ENCODE assay signal across 17 cellular contexts in the genomic region with DNA sequence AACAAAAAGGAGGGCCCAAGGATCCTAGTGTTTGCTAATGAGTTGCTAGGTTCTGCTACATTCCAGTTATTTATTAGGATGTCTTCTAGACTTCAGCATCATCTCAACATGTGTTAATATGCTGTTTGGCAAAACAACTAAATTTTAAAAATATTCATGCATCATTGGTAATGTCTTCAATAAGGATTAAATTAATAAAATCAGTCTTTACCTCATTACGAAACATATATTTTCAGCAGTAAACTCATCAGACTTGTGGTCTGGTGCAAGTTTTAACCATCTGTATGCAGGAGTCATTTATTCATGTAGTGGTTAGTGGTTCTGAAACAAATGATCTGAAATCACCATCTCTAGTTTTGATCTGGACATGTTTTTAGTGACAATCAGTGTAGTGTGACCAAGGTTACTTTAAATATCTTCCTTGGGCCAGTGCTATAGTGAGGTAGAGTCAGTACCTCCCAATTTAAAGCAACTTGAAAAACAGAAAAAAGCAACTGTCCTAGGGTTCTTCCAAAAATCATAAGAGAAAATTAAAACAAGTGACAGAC.
DNase-seq lines count a peak whose midpoint lies in the region; ATAC-seq and TF ChIP-seq lines count a peak whose summit lies in the region.
"Had no signal": no experiment of that assay in that cellular context is flagged by ENCODE, and none has a peak within 500 bp of the region (broad histone marks: within the 10 kb centered on the region; RNA-seq: fewer than 3 reads in every experiment).

No MANE protein-coding gene starts in this region.

- no peak for TF ChIP-seq CTCF in HFFc6 (IDR thresholded peaks at IDR 0.05)

- H3K36me3 Mint-ChIP-seq in HFFc6 (ENCODE audit: low read depth) = no peaks in the 10 kb centered on the region
- H3K36me3 Mint-ChIP-seq: CD14-positive monocyte, immature natural killer cell had no signal

- H3K27me3 Mint-ChIP-seq in HFFc6 (ENCODE audit: insufficient read depth) = no peaks in the 10 kb centered on the region

- DNase-seq in HFFc6 (no peak), amniotic stem cell (lab: John Stamatoyannopoulos, UW) (no peak), NCI-H2029 (lab: John Stamatoyannopoulos, UW) (no peak)
- DNase-seq: EL; foreskin melanocyte; immature natural killer cell; mesenchymal stem cell; NCI-H2081 treated with DMSO at 0.1 percent for 48 hours; NK-92 treated with Interleukin-12 subunit alpha and Interleukin-12 subunit beta, amount 100 ng/mL, for 24 hours; nucleus accumbens; Right ventricle myocardium superior had no signal

- H3K4me3 Mint-ChIP-seq in HFFc6 = no peak overlapping the region
- H3K4me3 Mint-ChIP-seq: CD14-positive monocyte, immature natural killer cell had no signal

- H3K27ac Mint-ChIP-seq in HFFc6 = no peak overlapping the region
- H3K27ac Mint-ChIP-seq: CD14-positive monocyte, immature natural killer cell had no signal

- no peaks in the 10 kb centered on the region for H3K4me1 Mint-ChIP-seq in HFFc6 (ENCODE audit: low read depth)
- H3K4me1 Mint-ChIP-seq: CD14-positive monocyte, immature natural killer cell had no signal

- ATAC-seq in GM18868 (IDR thresholded peaks at IDR 0.05; ENCODE audit: unreplicated experiment) (peak; percentile 77), GM21515 (IDR thresholded peaks at IDR 0.05; ENCODE audit: unreplicated experiment) (peak; percentile 82), HG02981 (IDR thresholded peaks at IDR 0.05; ENCODE audit: unreplicated experiment) (peak; percentile 81), HG03575 (IDR thresholded peaks at IDR 0.05; ENCODE audit: extremely low read depth, insufficient number of reproducible peaks, low FRiP score, unreplicated experiment) (peak; percentile 63), GM19328 (IDR thresholded peaks at IDR 0.05; ENCODE audit: unreplicated experiment) (no peak)

- H3K9me3 Mint-ChIP-seq in HFFc6 = peaks cover 17% of the 10 kb centered on the region
- H3K9me3 Mint-ChIP-seq: immature natural killer cell had no signal
